In the genomic region with DNA sequence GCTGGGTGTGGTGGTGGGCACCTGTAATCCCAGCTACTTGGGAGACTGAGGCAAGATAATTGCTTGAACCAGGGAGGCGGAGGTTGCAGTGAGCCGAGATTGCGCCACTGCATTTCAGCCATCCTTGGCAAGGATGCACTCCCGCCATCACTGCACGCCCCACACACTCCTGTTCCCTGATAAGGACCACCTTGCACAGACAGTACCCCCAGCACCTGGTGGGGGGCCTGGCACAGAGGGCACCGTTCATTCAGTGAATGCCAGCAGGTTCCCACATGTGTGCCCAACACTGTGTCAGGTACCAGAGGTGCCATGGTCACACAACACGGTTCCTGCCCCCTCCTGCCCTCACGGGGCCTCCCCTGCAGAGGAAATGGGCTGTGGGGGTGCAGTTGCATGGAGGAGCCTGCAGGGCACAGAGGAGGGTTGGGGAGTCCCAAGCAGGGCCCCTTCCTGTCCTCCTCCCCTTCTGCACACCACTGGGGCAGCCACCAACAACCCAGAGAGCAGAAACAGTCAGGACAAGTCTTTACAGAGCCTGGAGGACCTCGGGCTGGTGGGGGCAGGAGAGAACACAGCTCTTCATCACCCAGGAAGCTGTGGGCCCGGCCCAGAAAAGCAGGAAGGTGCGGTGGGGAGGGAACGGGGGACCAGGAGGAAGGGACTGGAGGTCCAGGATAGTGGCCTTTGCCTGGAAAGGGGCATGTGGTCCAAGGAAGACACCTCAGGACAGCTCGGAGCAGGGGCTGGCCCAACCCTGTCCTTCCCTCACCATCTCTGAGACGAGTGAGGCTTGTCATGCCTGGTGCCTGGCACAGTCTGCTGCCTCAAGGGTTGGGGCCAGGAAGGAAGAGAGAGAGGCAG, we compare ENCODE assay signal across 8 cellular contexts. TPM values are rescaled to one million over a fixed set of nuclear protein-coding genes. Genes with fewer than 3 reads are reported as not detected.
DNase-seq lines count a peak whose midpoint lies in the region; ATAC-seq and TF ChIP-seq lines count a peak whose summit lies in the region.

No MANE protein-coding gene starts in this region.

- H3K9me3 ChIP-seq in tibial artery = no peaks in the 10 kb centered on the region

- H3K4me1 Mint-ChIP-seq in Calu3 (ENCODE audit: low read depth, unreplicated experiment) = peaks cover 7% of the 10 kb centered on the region
- peaks cover 25 to 39% of the 10 kb centered on the region in 2 donors for H3K4me1 Mint-ChIP-seq in effector memory CD8-positive, alpha-beta T cell (ENCODE audit: low read depth in 2 of 2)

- TF ChIP-seq CTCF in Calu3 (IDR thresholded peaks at IDR 0.05; ENCODE audit: unreplicated experiment) (peak; percentile 28), coronary artery (IDR thresholded peaks at IDR 0.05) (no peak), dorsolateral prefrontal cortex (IDR thresholded peaks at IDR 0.05 in 54 of 56, conservative IDR thresholded peaks at IDR 0.05 in 2 of 56; ENCODE audit: low read depth in 1 of 56, partially characterized antibody in 56 of 56) (no peak), tibial artery (IDR thresholded peaks at IDR 0.05) (no peak)

- ATAC-seq in GM21447 (IDR thresholded peaks at IDR 0.05; ENCODE audit: unreplicated experiment) = peak; percentile 50
- ATAC-seq in effector memory CD8-positive, alpha-beta T cell (replicated peaks) = peak; percentile 69

- CTCF ChIA-PET in Calu3 (lab: Charles Lee) = no interaction called here

- DNase-seq in Calu3 (no peak), T follicular helper cell (ENCODE audit: low read depth) (peak; percentile 24), coronary artery (ENCODE audit: low spot score) (no peak), T1000 (lab: John Stamatoyannopoulos, UW) (no peak), dorsolateral prefrontal cortex (no peak), tibial artery (no peak)
- DNase-seq in effector memory CD8-positive, alpha-beta T cell = peak; percentile 50 to 52 (median 50)

- BruUV-seq in Calu3 (replicated peaks; lab: Mats Ljungman, UMichigan) = no TSS peak

- peaks cover 32% of the 10 kb centered on the region for H3K27me3 Mint-ChIP-seq in Calu3 (ENCODE audit: unreplicated experiment)
- H3K27me3 Mint-ChIP-seq in effector memory CD8-positive, alpha-beta T cell = no peaks in the 10 kb centered on the region

- H3K27ac Mint-ChIP-seq in Calu3 (ENCODE audit: unreplicated experiment) = no peak overlapping the region
- peak overlapping the region; percentile 54 to 82 for H3K27ac Mint-ChIP-seq in effector memory CD8-positive, alpha-beta T cell

- intact Hi-C loops in Calu3 (cut with micrococcal nuclease; ENCODE audit: unreplicated experiment) (no loop called here), dorsolateral prefrontal cortex (cut with DNase I) (no loop called here), tibial artery (cut with DNase I; ENCODE audit: low total_unique reads) (no loop called here)

- H3K36me3 Mint-ChIP-seq in Calu3 (ENCODE audit: insufficient read depth, unreplicated experiment) = peaks cover 1% of the 10 kb centered on the region
- H3K36me3 Mint-ChIP-seq in effector memory CD8-positive, alpha-beta T cell (ENCODE audit: insufficient read depth) = peaks cover 7% of the 10 kb centered on the region

- H3K4me3 ChIP-seq in coronary artery (no peak overlapping the region), dorsolateral prefrontal cortex (no peak overlapping the region), tibial artery (no peak overlapping the region)

- H3K4me3 Mint-ChIP-seq in Calu3 (ENCODE audit: low read depth, unreplicated experiment) = no peak overlapping the region
- peak overlapping the region; percentile 44 to 68 for H3K4me3 Mint-ChIP-seq in effector memory CD8-positive, alpha-beta T cell

- H3K4me1 ChIP-seq in tibial artery = peaks cover 0 to 62% (median 53%) of the 10 kb centered on the region in 4 donors

- H3K9me3 Mint-ChIP-seq in Calu3 (ENCODE audit: low read depth, unreplicated experiment) = no peaks in the 10 kb centered on the region
- H3K9me3 Mint-ChIP-seq in effector memory CD8-positive, alpha-beta T cell = no peaks in the 10 kb centered on the region

- H3K27ac ChIP-seq in coronary artery (no peak overlapping the region), dorsolateral prefrontal cortex (peak overlapping the region in 1 of 59 donors; percentile 53), tibial artery (no peak overlapping the region)

- peaks cover 0 to 25% (median under 1%) of the 10 kb centered on the region in 45 donors for H3K27me3 ChIP-seq in dorsolateral prefrontal cortex
- no peaks in the 10 kb centered on the region for H3K27me3 ChIP-seq in tibial artery

- H3K36me3 ChIP-seq in tibial artery = no peaks in the 10 kb centered on the region

RNA-seq across cellular contexts. Expression of a gene that starts 7.1 kb away (rescaled TPM):
- total RNA-seq in Calu3 (2022) = not detected in 2 replicates
- 1 to 10 TPM in 78 of 120 experiments, under 1 TPM in 39, not detected in 3; 0.18 to 5.9 (median 1.3) TPM for total RNA-seq in dorsolateral prefrontal cortex

RNA-seq across cellular contexts. Expression of a gene that starts 23.1 kb away (rescaled TPM):
- total RNA-seq in Calu3 (2022) (not detected in 2 replicates), dorsolateral prefrontal cortex (10 to 100 TPM in 25 of 120 experiments, 1 to 10 TPM in 95; 1.3 to 28.5 (median 7.1) TPM)

Comparison
In these comparisons a context has a peak if more than half of its experiments do, and no peak if none do; other contexts are left out.
1. DNase-seq: peak in T follicular helper cell (single experiment) and effector memory CD8-positive, alpha-beta T cell (3 of 3); none in Calu3 (single experiment), coronary artery (single experiment), T1000 (single experiment), dorsolateral prefrontal cortex (0 of 10) and tibial artery (0 of 2).